Comparison of ENCODE assay signal across 1 cellular context in genomic region chr17:34378664-34379101, GRCh38.
TF ChIP-seq lines count a peak whose summit lies in the region.

No MANE protein-coding gene starts in this region.

TF ChIP-seq in HepG2, 621 proteins besides CTCF, POLR2A, EP300 and RAD21:
- TF ChIP-seq, protein P1, sequence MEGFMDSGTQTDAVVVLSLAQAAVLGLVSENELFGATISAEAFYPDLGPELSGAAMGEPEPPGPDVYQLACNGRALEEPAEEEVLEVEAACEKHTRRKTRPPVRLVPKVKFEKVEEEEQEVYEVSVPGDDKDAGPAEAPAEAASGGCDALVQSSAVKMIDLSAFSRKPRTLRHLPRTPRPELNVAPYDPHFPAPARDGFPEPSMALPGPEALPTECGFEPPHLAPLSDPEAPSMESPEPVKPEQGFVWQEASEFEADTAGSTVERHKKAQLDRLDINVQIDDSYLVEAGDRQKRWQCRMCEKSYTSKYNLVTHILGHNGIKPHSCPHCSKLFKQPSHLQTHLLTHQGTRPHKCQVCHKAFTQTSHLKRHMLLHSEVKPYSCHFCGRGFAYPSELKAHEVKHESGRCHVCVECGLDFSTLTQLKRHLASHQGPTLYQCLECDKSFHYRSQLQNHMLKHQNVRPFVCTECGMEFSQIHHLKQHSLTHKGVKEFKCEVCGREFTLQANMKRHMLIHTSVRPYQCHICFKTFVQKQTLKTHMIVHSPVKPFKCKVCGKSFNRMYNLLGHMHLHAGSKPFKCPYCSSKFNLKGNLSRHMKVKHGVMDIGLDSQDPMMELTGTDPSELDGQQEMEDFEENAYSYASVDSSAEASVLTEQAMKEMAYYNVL (CRISPR knock-in tag; IDR thresholded peaks at IDR 0.05; ENCODE audit: borderline replicate concordance): no peak
- TF ChIP-seq ZNF430 (CRISPR knock-in tag; IDR thresholded peaks at IDR 0.05): no peak
- no peak for TF ChIP-seq ZNF547 (CRISPR knock-in tag; IDR thresholded peaks at IDR 0.05)
